1 cellular context compared by ENCODE assay signal in genomic region chr17:81580481-81580880, GRCh38.
TF ChIP-seq lines count a peak whose summit lies in the region.

No MANE protein-coding gene starts in this region.

TF ChIP-seq in HepG2, 621 proteins besides CTCF, POLR2A, EP300 and RAD21:
- no peak for TF ChIP-seq PATZ1 (CRISPR knock-in tag; IDR thresholded peaks at IDR 0.05)
- no peak for TF ChIP-seq ZNF205 (CRISPR knock-in tag; IDR thresholded peaks at IDR 0.05)
- TF ChIP-seq MYC (CRISPR knock-in tag; IDR thresholded peaks at IDR 0.05; ENCODE audit: borderline replicate concordance), result 0 out of 2 replicates have a peak, but pooled peaks have one; percentile 18
- TF ChIP-seq ZFP91 (CRISPR knock-in tag; IDR thresholded peaks at IDR 0.05; ENCODE audit: borderline replicate concordance), result no peak
- no peak for TF ChIP-seq ZNF251 (CRISPR knock-in tag; IDR thresholded peaks at IDR 0.05)
